Comparison of ENCODE assay signal across 22 cellular contexts in genomic region chr18:44054514-44054913, GRCh38.
DNase-seq lines count a peak whose midpoint lies in the region; ATAC-seq lines count a peak whose summit lies in the region.
"Had no signal": no experiment of that assay in that cellular context is flagged by ENCODE, and none has a peak within 500 bp of the region (broad histone marks: within the 10 kb centered on the region; RNA-seq: fewer than 3 reads in every experiment).

No MANE protein-coding gene starts in this region.

- DNase-seq in NCI-H524 treated with DMSO at 0.1 percent for 48 hours (lab: John Stamatoyannopoulos, UW) (no peak), NK-92 (lab: John Stamatoyannopoulos, UW; ENCODE audit: unreplicated experiment) (no peak)
- DNase-seq in stimulated activated naive CD4-positive, alpha-beta T cell (lab: John Stamatoyannopoulos, UW), result no peak
- DNase-seq: C1 segment of cervical spinal cord; CD8-positive, alpha-beta memory T cell; DND-41; HCEC 1CT; KBM-7; MV-4-11; NCI-H1105; NCI-H146; NCI-H1930; NCI-H446 treated with DMSO at 0.1 percent for 48 hours; NCI-H526 treated with DMSO at 0.1 percent for 48 hours; OCI-M1; Peyer's patch; SHP77 treated with DMSO at 0.1 percent for 48 hours; T-helper 1 cell had no signal

- peak; percentile 73 for ATAC-seq in GM19351 (IDR thresholded peaks at IDR 0.05; ENCODE audit: unreplicated experiment)
- ATAC-seq in HG02759 (IDR thresholded peaks at IDR 0.05; ENCODE audit: unreplicated experiment), result peak; percentile 87
- peak; percentile 45 for ATAC-seq in HG03432 (IDR thresholded peaks at IDR 0.05; ENCODE audit: unreplicated experiment)
- no peak for ATAC-seq in HG03439 (IDR thresholded peaks at IDR 0.05; ENCODE audit: unreplicated experiment)
